8 cellular contexts compared by ENCODE assay signal in genomic region chr6:116616757-116617093, GRCh38. TPM values are rescaled to one million over a fixed set of nuclear protein-coding genes. Genes with fewer than 3 reads are reported as not detected.
DNase-seq lines count a peak whose midpoint lies in the region; ATAC-seq and TF ChIP-seq lines count a peak whose summit lies in the region.

No MANE protein-coding gene starts in this region.

- no peaks in the 10 kb centered on the region for H3K9me3 ChIP-seq in HUES48 (ENCODE audit: control insufficient read depth, insufficient read depth, low read length)
- H3K9me3 ChIP-seq in heart right ventricle, result no peaks in the 10 kb centered on the region
- no peaks in the 10 kb centered on the region for H3K9me3 ChIP-seq in prostate gland

- peaks cover 18% of the 10 kb centered on the region for H3K27me3 ChIP-seq in HUES48 (ENCODE audit: control insufficient read depth, insufficient read depth, low read length)
- H3K27me3 ChIP-seq in heart right ventricle, result peaks cover 0 to 5% (median 0%) of the 10 kb centered on the region in 7 donors
- H3K27me3 ChIP-seq in prostate gland (replicated peaks; ENCODE audit: insufficient read depth), result no peaks in the 10 kb centered on the region

- H3K9ac ChIP-seq in HUES48 (ENCODE audit: low read depth, low read length), result 0 out of 2 replicates have a peak overlapping the region, but pooled peaks have one; percentile 8

- peaks cover 23% of the 10 kb centered on the region for H3K27me3 Mint-ChIP-seq in activated T-cell treated with anti-CD3 and anti-CD28 coated beads, Interleukin-2, amount 50 U/mL, for 72 hours (ENCODE audit: low read depth)

- intact Hi-C loops in Right ventricle myocardium inferior (cut with DNase I) (no loop called here), cardiac septum (cut with DNase I) (no loop called here), heart right ventricle (cut with DNase I) (loop anchor here in 1 of 10 donors (2.0 kb wide), 1 partner anchor 44 kb away; no protein-coding TSS in a partner anchor), prostate gland (cut with DNase I) (no loop called here)

- H3K9me3 Mint-ChIP-seq in activated T-cell treated with anti-CD3 and anti-CD28 coated beads, Interleukin-2, amount 50 U/mL, for 72 hours, result no peaks in the 10 kb centered on the region

- H3K36me3 Mint-ChIP-seq in activated T-cell treated with anti-CD3 and anti-CD28 coated beads, Interleukin-2, amount 50 U/mL, for 72 hours (ENCODE audit: insufficient read depth in 2 of 2), result no peaks in the 10 kb centered on the region

- DNase-seq in Right ventricle myocardium inferior (ENCODE audit: missing footprints) (peak; percentile 59), cardiac septum (ENCODE audit: low spot score) (no peak), heart right ventricle (peak in 1 of 2 donors; percentile 15), prostate gland (ENCODE audit: low spot score) (no peak), GDM1 (lab: John Stamatoyannopoulos, UW) (no peak)
- peak; percentile 10 to 13 for DNase-seq in activated T-cell treated with anti-CD3 and anti-CD28 coated beads, Interleukin-2, amount 50 U/mL, for 72 hours
- DNase-seq in stimulated activated CD4-positive, alpha-beta T cell treated with anti-CD3 and anti-CD28 coated beads, Interleukin-1b, Interleukin-23, amount 100 ng/mL, for 48 hours, result no peak

- H3K4me3 ChIP-seq in HUES48 (ENCODE audit: low read depth, low read length) (peak overlapping the region; percentile 98), heart right ventricle (peak overlapping the region; percentile 5 to 68 (median 56)), prostate gland (peak overlapping the region; percentile 36 to 40)

- TF ChIP-seq CTCF in heart right ventricle (IDR thresholded peaks at IDR 0.05) (no peak), prostate gland (IDR thresholded peaks at IDR 0.05) (no peak)

- H3K27ac ChIP-seq in HUES48 (ENCODE audit: low read depth, low read length), result no peak overlapping the region
- H3K27ac ChIP-seq in heart right ventricle, result no peak overlapping the region
- H3K27ac ChIP-seq in prostate gland, result no peak overlapping the region

- no peaks in the 10 kb centered on the region for H3K36me3 ChIP-seq in HUES48 (ENCODE audit: control insufficient read depth, insufficient read depth, low read length)
- H3K36me3 ChIP-seq in heart right ventricle, result no peaks in the 10 kb centered on the region
- no peaks in the 10 kb centered on the region for H3K36me3 ChIP-seq in prostate gland

- WGBS in heart right ventricle, 2 donors, result 1% methylated on average over 15 of the region's 15 CpGs
- WGBS in prostate gland, result 1% methylated on average over 15 of the region's 15 CpGs

- H3K4me3 Mint-ChIP-seq in activated T-cell treated with anti-CD3 and anti-CD28 coated beads, Interleukin-2, amount 50 U/mL, for 72 hours, result peak overlapping the region; percentile 83 to 96

- no peak overlapping the region for H3K27ac Mint-ChIP-seq in activated T-cell treated with anti-CD3 and anti-CD28 coated beads, Interleukin-2, amount 50 U/mL, for 72 hours

- H3K4me1 Mint-ChIP-seq in activated T-cell treated with anti-CD3 and anti-CD28 coated beads, Interleukin-2, amount 50 U/mL, for 72 hours (ENCODE audit: low read depth), result peaks cover 16% of the 10 kb centered on the region

- TF ChIP-seq POLR2A in prostate gland (IDR thresholded peaks at IDR 0.05), result no peak

- H3K4me1 ChIP-seq in HUES48 (ENCODE audit: control insufficient read depth, insufficient read depth, low read length) (peaks cover 6% of the 10 kb centered on the region; the same call in 1 of the 2 replicates), heart right ventricle (peaks cover 0 to 11% (median 7%) of the 10 kb centered on the region in 9 donors), prostate gland (replicated peaks) (no peaks in the 10 kb centered on the region)

- ATAC-seq in Right ventricle myocardium inferior (peak; percentile 35), heart right ventricle (peak in 7 of 8 donors; percentile 14 to 56 (median 31))
- peak; percentile 48 to 54 for ATAC-seq in activated T-cell treated with anti-CD3 and anti-CD28 coated beads, Interleukin-2, amount 50 U/mL, for 72 hours (replicated peaks in 1 of 2)

RNA-seq across cellular contexts. Expression of gene RSPH4A, which starts 0.4 kb away (rescaled TPM):
- not detected for total RNA-seq in Right ventricle myocardium inferior
- total RNA-seq in cardiac septum, result 0.57 TPM
- total RNA-seq in activated T-cell treated with anti-CD3 and anti-CD28 coated beads, Interleukin-2, amount 50 U/mL, for 72 hours, result under 1 TPM; 0.09 to 0.17 TPM
- total RNA-seq in heart right ventricle, result under 1 TPM in 8 of 10 donors, not detected in 2; 0.11 to 0.55 (median 0.22) TPM
- polyA plus RNA-seq in heart right ventricle, result under 1 TPM; 0.14 to 0.44 TPM
- total RNA-seq in prostate gland, result 1 to 10 TPM in 1 of 2 donors, under 1 TPM in 1; 0.23 to 1.5 TPM

RNA-seq across cellular contexts. Expression of gene RWDD1, which starts 45.4 kb away (rescaled TPM):
- total RNA-seq in Right ventricle myocardium inferior, result 72.6 TPM
- 52.9 TPM for total RNA-seq in cardiac septum
- 10 to 100 TPM; 42.4 to 46.6 TPM for total RNA-seq in activated T-cell treated with anti-CD3 and anti-CD28 coated beads, Interleukin-2, amount 50 U/mL, for 72 hours
- total RNA-seq in heart right ventricle, result 10 to 100 TPM; 40.8 to 79.7 (median 49.7) TPM
- polyA plus RNA-seq in heart right ventricle, result 100 to 1,000 TPM in 1 of 2 donors, 10 to 100 TPM in 1; 80.3 to 123 TPM
- 10 to 100 TPM; 26.7 to 40.3 TPM for total RNA-seq in prostate gland

RNA-seq across cellular contexts. Expression of gene ZUP1, which starts 51.8 kb away (rescaled TPM):
- total RNA-seq in Right ventricle myocardium inferior, result 3.8 TPM
- total RNA-seq in cardiac septum, result 4.4 TPM
- total RNA-seq in activated T-cell treated with anti-CD3 and anti-CD28 coated beads, Interleukin-2, amount 50 U/mL, for 72 hours, result 10 to 100 TPM; 23.1 to 25.1 TPM
- 1 to 10 TPM; 2.9 to 4.7 (median 4.1) TPM for total RNA-seq in heart right ventricle
- polyA plus RNA-seq in heart right ventricle, result 1 to 10 TPM; 2.9 to 9.1 TPM
- 10 to 100 TPM in 1 of 2 donors, 1 to 10 TPM in 1; 7.6 to 10.8 TPM for total RNA-seq in prostate gland

Comparison
In these comparisons a context has a peak if more than half of its experiments do, and no peak if none do; other contexts are left out.
1. DNase-seq: peak in Right ventricle myocardium inferior (single experiment) and activated T-cell treated with anti-CD3 and anti-CD28 coated beads, Interleukin-2, amount 50 U/mL, for 72 hours (2 of 2); none in cardiac septum (single experiment), prostate gland (single experiment), GDM1 (single experiment) and stimulated activated CD4-positive, alpha-beta T cell treated with anti-CD3 and anti-CD28 coated beads, Interleukin-1b, Interleukin-23, amount 100 ng/mL, for 48 hours (single experiment).
2. H3K4me3 ChIP-seq: peak in every context shown above with its lines; median percentile 98 in HUES48; 56 in heart right ventricle; 38 in prostate gland.
3. Peak in every context shown above with its lines, with median percentiles within 50 percentile points of each other: ATAC-seq.